35 cellular contexts compared by ENCODE assay signal in the genomic region with DNA sequence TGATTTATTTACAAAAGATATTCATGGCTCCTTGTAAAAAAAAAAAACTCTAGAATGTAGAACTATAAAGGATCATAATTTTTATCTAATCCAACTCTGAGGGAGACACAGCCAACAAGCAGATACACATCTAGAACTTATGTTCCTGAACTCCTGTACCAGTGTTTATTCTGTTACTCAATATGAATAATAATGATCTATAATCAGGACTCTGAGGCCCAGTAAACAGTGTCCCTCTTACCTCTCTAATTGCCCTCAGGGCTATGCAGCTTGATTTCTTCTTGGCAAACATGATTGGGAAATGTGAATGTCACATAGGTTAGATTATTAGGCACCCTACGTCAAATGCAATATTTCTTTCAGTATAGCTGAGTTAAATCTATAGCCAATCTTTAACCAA.
"Had no signal": no experiment of that assay in that cellular context is flagged by ENCODE, and none has a peak within 500 bp of the region (broad histone marks: within the 10 kb centered on the region; RNA-seq: fewer than 3 reads in every experiment).

No MANE protein-coding gene starts in this region.

- H3K27me3 ChIP-seq: Peyer's patch, SJSA1 had no signal

- H3K27me3 Mint-ChIP-seq: activated naive CD8-positive, alpha-beta T cell; brain had no signal

- H3K27ac Mint-ChIP-seq: activated CD4-positive, alpha-beta memory T cell treated with anti-CD3 and anti-CD28 coated beads, Interleukin-2, amount 10 ng/mL, durations not matched to agents 7 days and 5 days; activated CD8-positive, alpha-beta memory T cell treated with anti-CD3 and anti-CD28 coated beads, Interleukin-2, amount 10 ng/mL, durations not matched to agents 7 days and 5 days; activated naive CD4-positive, alpha-beta T cell treated with anti-CD3 and anti-CD28 coated beads, Interleukin-2, amount 10 ng/mL, durations not matched to agents 7 days and 5 days; activated naive CD8-positive, alpha-beta T cell; activated naive CD8-positive, alpha-beta T cell treated with anti-CD3 and anti-CD28 coated beads, Interleukin-2, amount 50 U/mL, for 24 hours had no signal

- ATAC-seq: activated CD8-positive, alpha-beta memory T cell treated with anti-CD3 and anti-CD28 coated beads, Interleukin-2, amount 10 ng/mL, durations not matched to agents 7 days and 5 days; activated naive CD8-positive, alpha-beta T cell treated with anti-CD3 and anti-CD28 coated beads, Interleukin-2, amount 50 U/mL, for 24 hours had no signal

- H3K36me3 Mint-ChIP-seq: activated naive CD8-positive, alpha-beta T cell; brain had no signal

- H3K4me3 ChIP-seq: Peyer's patch, SJSA1 had no signal

- H3K9me3 ChIP-seq: Peyer's patch, SJSA1, SK-N-SH had no signal

- H3K36me3 ChIP-seq: Peyer's patch, SJSA1, WERI-Rb-1 had no signal

- H3K27ac ChIP-seq: KMS-11, Peyer's patch, SJSA1, WERI-Rb-1 had no signal

- H3K9ac ChIP-seq: KMS-11, SK-N-SH had no signal

- H3K4me1 ChIP-seq: Peyer's patch, SJSA1 had no signal

- H3K4me3 Mint-ChIP-seq: activated CD4-positive, alpha-beta memory T cell treated with anti-CD3 and anti-CD28 coated beads, Interleukin-2, amount 10 ng/mL, durations not matched to agents 7 days and 5 days; activated CD8-positive, alpha-beta memory T cell treated with anti-CD3 and anti-CD28 coated beads, Interleukin-2, amount 10 ng/mL, durations not matched to agents 7 days and 5 days; activated naive CD4-positive, alpha-beta T cell treated with anti-CD3 and anti-CD28 coated beads, Interleukin-2, amount 10 ng/mL, durations not matched to agents 7 days and 5 days; activated naive CD8-positive, alpha-beta T cell; activated naive CD8-positive, alpha-beta T cell treated with anti-CD3 and anti-CD28 coated beads, Interleukin-2, amount 50 U/mL, for 24 hours had no signal

- H3K4me2 ChIP-seq: KMS-11, SK-N-SH had no signal

- DNase-seq: activated CD4-positive, alpha-beta memory T cell treated with anti-CD3 and anti-CD28 coated beads, Interleukin-2, amount 10 ng/mL, durations not matched to agents 7 days and 5 days; activated CD4-positive, alpha-beta T cell treated with anti-CD3 and anti-CD28 coated beads for 1 hour; activated CD4-positive, alpha-beta T cell treated with anti-CD3 and anti-CD28 coated beads for 48 hours; activated CD4-positive, CD25-positive, alpha-beta regulatory T cell; activated CD8-positive, alpha-beta memory T cell treated with anti-CD3 and anti-CD28 coated beads for 24 hours; activated CD8-positive, alpha-beta memory T cell treated with anti-CD3 and anti-CD28 coated beads, Interleukin-2, amount 10 ng/mL, durations not matched to agents 7 days and 5 days; activated CD8-positive, alpha-beta memory T cell treated with anti-CD3 and anti-CD28 coated beads, Interleukin-2, amount 50 U/mL, for 48 hours; activated effector memory CD4-positive, alpha-beta T cell treated with Interleukin-2 at 50 U/mL for 16 hours; activated naive CD4-positive, alpha-beta T cell treated with anti-CD3 and anti-CD28 coated beads, Interleukin-2, amount 10 ng/mL, durations not matched to agents 7 days and 5 days; activated naive CD8-positive, alpha-beta T cell treated with anti-CD3 and anti-CD28 coated beads, Interleukin-2, amount 50 U/mL, for 24 hours; activated T-cell treated with anti-CD3 and anti-CD28 coated beads, Interleukin-2, amount 50 U/mL, for 48 hours; anterior cingulate cortex; central memory CD4-positive, alpha-beta T cell; MM.1S; MV-4-11; NCI-H1092 treated with DMSO at 0.1 percent for 48 hours; NCI-H146; NCI-H187; NCI-H2029 treated with DMSO at 0.1 percent for 48 hours; NCI-H2107; NCI-H2171; NCI-H446; NCI-H524 treated with DMSO at 0.1 percent for 48 hours; NCI-H748 treated with DMSO at 0.1 percent for 48 hours; Peyer's patch; RPMI8226; SHP77 treated with DMSO at 0.1 percent for 48 hours; SK-N-SH; T-helper 2 cell; T-helper 9 cell; WERI-Rb-1 had no signal
